1 cellular context compared by ENCODE assay signal in genomic region chr9:135650408-135650807, GRCh38.
TF ChIP-seq lines count a peak whose summit lies in the region.

No MANE protein-coding gene starts in this region.

TF ChIP-seq in H1, 55 proteins besides CTCF, POLR2A, EP300 and RAD21:
- TF ChIP-seq EZH2 (IDR thresholded peaks at IDR 0.05; ENCODE audit: low read depth, low read length, severe bottlenecking), result no peak
- TF ChIP-seq, protein P1, sequence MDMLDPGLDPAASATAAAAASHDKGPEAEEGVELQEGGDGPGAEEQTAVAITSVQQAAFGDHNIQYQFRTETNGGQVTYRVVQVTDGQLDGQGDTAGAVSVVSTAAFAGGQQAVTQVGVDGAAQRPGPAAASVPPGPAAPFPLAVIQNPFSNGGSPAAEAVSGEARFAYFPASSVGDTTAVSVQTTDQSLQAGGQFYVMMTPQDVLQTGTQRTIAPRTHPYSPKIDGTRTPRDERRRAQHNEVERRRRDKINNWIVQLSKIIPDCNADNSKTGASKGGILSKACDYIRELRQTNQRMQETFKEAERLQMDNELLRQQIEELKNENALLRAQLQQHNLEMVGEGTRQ (IDR thresholded peaks at IDR 0.05; ENCODE audit: low read length), result no peak
- no peak for TF ChIP-seq E2F6 (IDR thresholded peaks at IDR 0.05)
- no peak for TF ChIP-seq JUND (IDR thresholded peaks at IDR 0.05; ENCODE audit: low read length)
- TF ChIP-seq TEAD4 (IDR thresholded peaks at IDR 0.05; ENCODE audit: low read depth, low read length), result 0 out of 2 replicates have a peak, but pooled peaks have one; percentile 5
- no peak for TF ChIP-seq GTF2F1 (IDR thresholded peaks at IDR 0.05; ENCODE audit: borderline replicate concordance, low read depth, low read length)
- TF ChIP-seq TBP (IDR thresholded peaks at IDR 0.05; ENCODE audit: low read depth, low read length), result no peak
